In genomic region chrX:15401373-15401772, GRCh38 we compare ENCODE assay signal across 30 cellular contexts. TPM values are rescaled to one million over a fixed set of nuclear protein-coding genes. Genes with fewer than 3 reads are reported as not detected.
"Had no signal": no experiment of that assay in that cellular context is flagged by ENCODE, and none has a peak within 500 bp of the region (broad histone marks: within the 10 kb centered on the region; RNA-seq: fewer than 3 reads in every experiment).

No MANE protein-coding gene starts in this region.

- H3K27ac ChIP-seq: adrenal gland, body of pancreas, colonic mucosa, dorsolateral prefrontal cortex, epithelial cell of prostate, esophagus squamous epithelium had no signal

- DNase-seq: activated CD4-positive, alpha-beta memory T cell treated with anti-CD3 and anti-CD28 coated beads, Interleukin-2, amount 10 ng/mL, durations not matched to agents 7 days and 5 days; activated CD4-positive, alpha-beta T cell treated with anti-CD3 and anti-CD28 coated beads for 1 hour; activated CD4-positive, alpha-beta T cell treated with anti-CD3 and anti-CD28 coated beads for 4 hours; activated CD4-positive, alpha-beta T cell treated with anti-CD3 and anti-CD28 coated beads, Interleukin-2, amount 10 ng/mL, durations not matched to agents 7 days and 5 days; activated CD4-positive, alpha-beta T cell treated with anti-CD3 and anti-CD28 coated beads, Interleukin-2, amount 50 U/mL, for 4 hours; activated CD8-positive, alpha-beta memory T cell treated with anti-CD3 and anti-CD28 coated beads, Interleukin-2, amount 50 U/mL, for 48 hours; activated gamma-delta T cell; activated naive CD4-positive, alpha-beta T cell; activated naive CD4-positive, alpha-beta T cell treated with anti-CD3 and anti-CD28 coated beads, Interleukin-2, amount 50 U/mL, for 16 hours; activated T-cell treated with anti-CD3 and anti-CD28 coated beads for 4 hours; activated T-cell treated with anti-CD3 and anti-CD28 coated beads, Interleukin-2, amount 50 U/mL, for 24 hours; activated T-cell treated with anti-CD3 and anti-CD28 coated beads, Interleukin-2, amount 50 U/mL, for 72 hours; adrenal gland; amygdala; aorta; body of pancreas; caudate nucleus; colonic mucosa; dorsolateral prefrontal cortex; effector memory CD4-positive, alpha-beta T cell; endodermal cell; esophagus squamous epithelium; foreskin fibroblast; head of caudate nucleus; hypothalamus; T-helper 2 cell had no signal

- ATAC-seq: activated T-cell treated with anti-CD3 and anti-CD28 coated beads, Interleukin-2, amount 50 U/mL, for 72 hours; body of pancreas; WTC11 had no signal

- H3K4me1 ChIP-seq: body of pancreas, colonic mucosa, esophagus squamous epithelium had no signal

- FAIRE-seq: frontal cortex had no signal

- H3K36me3 ChIP-seq: adrenal gland, colonic mucosa, esophagus squamous epithelium had no signal

- H3K4me3 ChIP-seq: adrenal gland, body of pancreas, colonic mucosa, dorsolateral prefrontal cortex, esophagus squamous epithelium had no signal

- H3K9me3 ChIP-seq: adrenal gland, body of pancreas, colonic mucosa, esophagus squamous epithelium had no signal

- H3K27me3 ChIP-seq: adrenal gland, body of pancreas, colonic mucosa, esophagus squamous epithelium had no signal

RNA-seq across cellular contexts. Expression of gene VEGFD, which starts 17.2 kb away (rescaled TPM):
- total RNA-seq: activated CD4-positive, alpha-beta T cell treated with anti-CD3 and anti-CD28 coated beads, Interleukin-2, amount 10 ng/mL, durations not matched to agents 7 days and 5 days; activated T-cell treated with anti-CD3 and anti-CD28 coated beads, Interleukin-2, amount 50 U/mL, for 72 hours; frontal cortex; T-helper 1 cell treated with Interleukin-12 subunit alpha and Interleukin-12 subunit beta and Interleukin-4 antibody, amounts not matched to agents 30 ng/mL and 1 ng/mL, for 36 hours; WTC11 had no signal
